In genomic region chr3:121863247-121863646, GRCh38 we compare ENCODE assay signal across 1 cellular context. TPM values are rescaled to one million over a fixed set of nuclear protein-coding genes. Genes with fewer than 3 reads are reported as not detected.
"Had no signal": no experiment of that assay in that cellular context is flagged by ENCODE, and none has a peak within 500 bp of the region (broad histone marks: within the 10 kb centered on the region; RNA-seq: fewer than 3 reads in every experiment).

No MANE protein-coding gene starts in this region.

RNA-seq across cellular contexts. Expression of gene SLC15A2, which starts 31.0 kb away (rescaled TPM):
- total RNA-seq: ascending aorta had no signal
